Comparison of ENCODE assay signal across 19 cellular contexts in genomic region chr7:16599860-16600259, GRCh38. TPM values are rescaled to one million over a fixed set of nuclear protein-coding genes. Genes with fewer than 3 reads are reported as not detected.
DNase-seq lines count a peak whose midpoint lies in the region; ATAC-seq and TF ChIP-seq lines count a peak whose summit lies in the region.
"Had no signal": no experiment of that assay in that cellular context is flagged by ENCODE, and none has a peak within 500 bp of the region (broad histone marks: within the 10 kb centered on the region; RNA-seq: fewer than 3 reads in every experiment).

No MANE protein-coding gene starts in this region.

- 84 to 90% methylated on average over 7 of the region's 7 CpGs for WGBS in heart right ventricle, 2 donors

- no peaks in the 10 kb centered on the region for H3K9me3 Mint-ChIP-seq in mesothelial cell of epicardium
- H3K9me3 Mint-ChIP-seq: CD8-positive, alpha-beta T cell had no signal

- H3K4me3 ChIP-seq in OCI-LY3 (ENCODE audit: low read length) (no peak overlapping the region), heart right ventricle (no peak overlapping the region)
- H3K4me3 ChIP-seq: MG63, PC-9, SJCRH30 had no signal

- H3K4me1 ChIP-seq in OCI-LY3 (ENCODE audit: low read length), result peaks cover 11% of the 10 kb centered on the region
- no peaks in the 10 kb centered on the region for H3K4me1 ChIP-seq in heart right ventricle
- H3K4me1 ChIP-seq: SJCRH30 had no signal

- intact Hi-C loops in heart right ventricle (cut with DNase I), result no loop called here

- H3K36me3 ChIP-seq in OCI-LY3 (replicated peaks; ENCODE audit: low read depth, low read length) (no peaks in the 10 kb centered on the region), heart right ventricle (peaks cover 0 to 81% (median 45%) of the 10 kb centered on the region in 9 donors)
- H3K36me3 ChIP-seq: MG63 had no signal

- H3K79me2 ChIP-seq in OCI-LY3 (ENCODE audit: low read length), result no peaks in the 10 kb centered on the region

- ATAC-seq in heart right ventricle, result no peak
- ATAC-seq: CD8-positive, alpha-beta T cell; HepG2 had no signal

- DNase-seq in NCI-H1436 treated with DMSO at 0.1 percent for 48 hours (lab: John Stamatoyannopoulos, UW) (peak; percentile 1), NCI-H1436 (lab: John Stamatoyannopoulos, UW) (no peak), DMS53 treated with DMSO at 0.1 percent for 48 hours (lab: John Stamatoyannopoulos, UW; ENCODE audit: unreplicated experiment) (peak; percentile 79), mesothelial cell of epicardium (ENCODE audit: low spot score in 2 of 2, unreplicated experiment in 2 of 2) (no peak), heart right ventricle (no peak), anterior cingulate cortex (lab: John Stamatoyannopoulos, UW) (no peak), hippocampal formation (lab: John Stamatoyannopoulos, UW) (no peak)
- DNase-seq: 8988T; CD8-positive, alpha-beta T cell; MG63; NCI-H1105; NCI-H2029 treated with DMSO at 0.1 percent for 48 hours; NCI-H526 treated with DMSO at 0.1 percent for 48 hours; PC-9; SJCRH30; SW 1271 had no signal

- no peak overlapping the region for H3K27ac ChIP-seq in OCI-LY3 (ENCODE audit: low read length)
- H3K27ac ChIP-seq in heart right ventricle, result no peak overlapping the region
- H3K27ac ChIP-seq: KMS-11, PC-9, SJCRH30 had no signal

- H4K20me1 ChIP-seq in OCI-LY3 (ENCODE audit: insufficient read depth, low read length), result no peaks in the 10 kb centered on the region

- peak overlapping the region; percentile 59 for H3K4me2 ChIP-seq in OCI-LY3 (ENCODE audit: low read length)
- H3K4me2 ChIP-seq: KMS-11, PC-9 had no signal

- peak overlapping the region; percentile 35 for H3K27ac Mint-ChIP-seq in mesothelial cell of epicardium
- H3K27ac Mint-ChIP-seq: CD8-positive, alpha-beta T cell had no signal

- H3K27me3 Mint-ChIP-seq in mesothelial cell of epicardium (ENCODE audit: low read depth), result no peaks in the 10 kb centered on the region

- peaks cover 19% of the 10 kb centered on the region for H3K4me1 Mint-ChIP-seq in mesothelial cell of epicardium

- H2AFZ ChIP-seq in OCI-LY3 (ENCODE audit: low read depth, low read length), result no peak overlapping the region
- H2AFZ ChIP-seq: PC-9 had no signal

- TF ChIP-seq CTCF in OCI-LY3 (IDR thresholded peaks at IDR 0.05; ENCODE audit: low read depth, low read length) (no peak), mesothelial cell of epicardium (IDR thresholded peaks at IDR 0.05; ENCODE audit: unreplicated experiment) (no peak), heart right ventricle (IDR thresholded peaks at IDR 0.05) (no peak)

- no peak overlapping the region for H3K4me3 Mint-ChIP-seq in mesothelial cell of epicardium
- H3K4me3 Mint-ChIP-seq: CD8-positive, alpha-beta T cell had no signal

- H3K27me3 ChIP-seq in OCI-LY3 (ENCODE audit: low read depth, low read length) (no peaks in the 10 kb centered on the region), heart right ventricle (no peaks in the 10 kb centered on the region)
- H3K27me3 ChIP-seq: MG63, SJCRH30 had no signal

- H3K9me3 ChIP-seq in OCI-LY3 (ENCODE audit: insufficient read depth, low read length) (no peaks in the 10 kb centered on the region), heart right ventricle (no peaks in the 10 kb centered on the region)
- H3K9me3 ChIP-seq: MG63, SJCRH30 had no signal

- H3K36me3 Mint-ChIP-seq in mesothelial cell of epicardium, result peaks cover 40% of the 10 kb centered on the region

- no peak overlapping the region for H3K9ac ChIP-seq in OCI-LY3 (ENCODE audit: low read length)
- H3K9ac ChIP-seq: KMS-11 had no signal

RNA-seq across cellular contexts. Expression of gene ANKMY2, which starts 45.7 kb away (rescaled TPM):
- total RNA-seq in mesothelial cell of epicardium (23.5 to 25.0 TPM (median 24.4 TPM) in 3 replicates), heart right ventricle (10 to 100 TPM; 21.1 to 46.7 (median 35.8) TPM)
- 10 to 100 TPM; 10.7 to 13.3 TPM for polyA plus RNA-seq in heart right ventricle

RNA-seq across cellular contexts. Expression of gene BZW2, which starts 46.1 kb away (rescaled TPM):
- total RNA-seq in mesothelial cell of epicardium (73.9 to 77.6 TPM (median 75.9 TPM) in 3 replicates), heart right ventricle (100 to 1,000 TPM; 231 to 470 (median 351) TPM)
- 100 to 1,000 TPM; 147 to 177 TPM for polyA plus RNA-seq in heart right ventricle

Comparison
In these comparisons a context has a peak if more than half of its experiments do, and no peak if none do; other contexts are left out.
1. DNase-seq: peak in NCI-H1436 treated with DMSO at 0.1 percent for 48 hours (single experiment) and DMS53 treated with DMSO at 0.1 percent for 48 hours (single experiment); none in NCI-H1436 (single experiment), mesothelial cell of epicardium (0 of 2), heart right ventricle (0 of 2), anterior cingulate cortex (0 of 58) and hippocampal formation (0 of 2).